1 cellular context compared by ENCODE assay signal in the genomic region with DNA sequence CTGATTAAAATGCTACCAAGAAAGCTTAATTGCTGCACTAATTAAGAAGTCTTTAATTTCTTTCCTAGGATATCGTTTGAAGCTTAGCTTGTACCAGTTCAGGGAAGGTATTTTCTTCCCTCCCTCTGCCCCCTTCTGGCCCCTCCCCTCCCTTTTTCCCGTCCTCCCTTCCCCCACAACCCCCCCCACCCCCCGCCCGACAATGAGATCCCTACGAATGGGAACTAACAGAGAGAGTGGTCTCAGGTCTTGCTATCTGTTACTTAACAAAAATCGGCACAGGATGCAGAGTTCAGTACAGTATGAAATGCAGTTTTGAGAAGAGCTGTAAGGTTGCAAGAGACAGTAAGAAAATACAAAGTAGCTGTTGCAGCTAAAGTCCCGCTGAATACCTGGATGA.
TF ChIP-seq lines count a peak whose summit lies in the region.

No MANE protein-coding gene starts in this region.

TF ChIP-seq in WTC11, 78 proteins besides CTCF, POLR2A, EP300 and RAD21 (continued from another document):
- TF ChIP-seq, protein P1, sequence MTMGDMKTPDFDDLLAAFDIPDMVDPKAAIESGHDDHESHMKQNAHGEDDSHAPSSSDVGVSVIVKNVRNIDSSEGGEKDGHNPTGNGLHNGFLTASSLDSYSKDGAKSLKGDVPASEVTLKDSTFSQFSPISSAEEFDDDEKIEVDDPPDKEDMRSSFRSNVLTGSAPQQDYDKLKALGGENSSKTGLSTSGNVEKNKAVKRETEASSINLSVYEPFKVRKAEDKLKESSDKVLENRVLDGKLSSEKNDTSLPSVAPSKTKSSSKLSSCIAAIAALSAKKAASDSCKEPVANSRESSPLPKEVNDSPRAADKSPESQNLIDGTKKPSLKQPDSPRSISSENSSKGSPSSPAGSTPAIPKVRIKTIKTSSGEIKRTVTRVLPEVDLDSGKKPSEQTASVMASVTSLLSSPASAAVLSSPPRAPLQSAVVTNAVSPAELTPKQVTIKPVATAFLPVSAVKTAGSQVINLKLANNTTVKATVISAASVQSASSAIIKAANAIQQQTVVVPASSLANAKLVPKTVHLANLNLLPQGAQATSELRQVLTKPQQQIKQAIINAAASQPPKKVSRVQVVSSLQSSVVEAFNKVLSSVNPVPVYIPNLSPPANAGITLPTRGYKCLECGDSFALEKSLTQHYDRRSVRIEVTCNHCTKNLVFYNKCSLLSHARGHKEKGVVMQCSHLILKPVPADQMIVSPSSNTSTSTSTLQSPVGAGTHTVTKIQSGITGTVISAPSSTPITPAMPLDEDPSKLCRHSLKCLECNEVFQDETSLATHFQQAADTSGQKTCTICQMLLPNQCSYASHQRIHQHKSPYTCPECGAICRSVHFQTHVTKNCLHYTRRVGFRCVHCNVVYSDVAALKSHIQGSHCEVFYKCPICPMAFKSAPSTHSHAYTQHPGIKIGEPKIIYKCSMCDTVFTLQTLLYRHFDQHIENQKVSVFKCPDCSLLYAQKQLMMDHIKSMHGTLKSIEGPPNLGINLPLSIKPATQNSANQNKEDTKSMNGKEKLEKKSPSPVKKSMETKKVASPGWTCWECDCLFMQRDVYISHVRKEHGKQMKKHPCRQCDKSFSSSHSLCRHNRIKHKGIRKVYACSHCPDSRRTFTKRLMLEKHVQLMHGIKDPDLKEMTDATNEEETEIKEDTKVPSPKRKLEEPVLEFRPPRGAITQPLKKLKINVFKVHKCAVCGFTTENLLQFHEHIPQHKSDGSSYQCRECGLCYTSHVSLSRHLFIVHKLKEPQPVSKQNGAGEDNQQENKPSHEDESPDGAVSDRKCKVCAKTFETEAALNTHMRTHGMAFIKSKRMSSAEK (CRISPR knock-in tag; IDR thresholded peaks at IDR 0.05; ENCODE audit: borderline replicate concordance) = no peak
- TF ChIP-seq, protein P2, sequence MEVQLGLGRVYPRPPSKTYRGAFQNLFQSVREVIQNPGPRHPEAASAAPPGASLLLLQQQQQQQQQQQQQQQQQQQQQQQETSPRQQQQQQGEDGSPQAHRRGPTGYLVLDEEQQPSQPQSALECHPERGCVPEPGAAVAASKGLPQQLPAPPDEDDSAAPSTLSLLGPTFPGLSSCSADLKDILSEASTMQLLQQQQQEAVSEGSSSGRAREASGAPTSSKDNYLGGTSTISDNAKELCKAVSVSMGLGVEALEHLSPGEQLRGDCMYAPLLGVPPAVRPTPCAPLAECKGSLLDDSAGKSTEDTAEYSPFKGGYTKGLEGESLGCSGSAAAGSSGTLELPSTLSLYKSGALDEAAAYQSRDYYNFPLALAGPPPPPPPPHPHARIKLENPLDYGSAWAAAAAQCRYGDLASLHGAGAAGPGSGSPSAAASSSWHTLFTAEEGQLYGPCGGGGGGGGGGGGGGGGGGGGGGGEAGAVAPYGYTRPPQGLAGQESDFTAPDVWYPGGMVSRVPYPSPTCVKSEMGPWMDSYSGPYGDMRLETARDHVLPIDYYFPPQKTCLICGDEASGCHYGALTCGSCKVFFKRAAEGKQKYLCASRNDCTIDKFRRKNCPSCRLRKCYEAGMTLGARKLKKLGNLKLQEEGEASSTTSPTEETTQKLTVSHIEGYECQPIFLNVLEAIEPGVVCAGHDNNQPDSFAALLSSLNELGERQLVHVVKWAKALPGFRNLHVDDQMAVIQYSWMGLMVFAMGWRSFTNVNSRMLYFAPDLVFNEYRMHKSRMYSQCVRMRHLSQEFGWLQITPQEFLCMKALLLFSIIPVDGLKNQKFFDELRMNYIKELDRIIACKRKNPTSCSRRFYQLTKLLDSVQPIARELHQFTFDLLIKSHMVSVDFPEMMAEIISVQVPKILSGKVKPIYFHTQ (CRISPR knock-in tag; IDR thresholded peaks at IDR 0.05) = no peak
- TF ChIP-seq, protein P3, sequence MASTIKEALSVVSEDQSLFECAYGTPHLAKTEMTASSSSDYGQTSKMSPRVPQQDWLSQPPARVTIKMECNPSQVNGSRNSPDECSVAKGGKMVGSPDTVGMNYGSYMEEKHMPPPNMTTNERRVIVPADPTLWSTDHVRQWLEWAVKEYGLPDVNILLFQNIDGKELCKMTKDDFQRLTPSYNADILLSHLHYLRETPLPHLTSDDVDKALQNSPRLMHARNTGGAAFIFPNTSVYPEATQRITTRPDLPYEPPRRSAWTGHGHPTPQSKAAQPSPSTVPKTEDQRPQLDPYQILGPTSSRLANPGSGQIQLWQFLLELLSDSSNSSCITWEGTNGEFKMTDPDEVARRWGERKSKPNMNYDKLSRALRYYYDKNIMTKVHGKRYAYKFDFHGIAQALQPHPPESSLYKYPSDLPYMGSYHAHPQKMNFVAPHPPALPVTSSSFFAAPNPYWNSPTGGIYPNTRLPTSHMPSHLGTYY (CRISPR knock-in tag; IDR thresholded peaks at IDR 0.05) = no peak
- TF ChIP-seq MXD4 (CRISPR knock-in tag; IDR thresholded peaks at IDR 0.05; ENCODE audit: borderline replicate concordance) = no peak
- TF ChIP-seq, protein P4, sequence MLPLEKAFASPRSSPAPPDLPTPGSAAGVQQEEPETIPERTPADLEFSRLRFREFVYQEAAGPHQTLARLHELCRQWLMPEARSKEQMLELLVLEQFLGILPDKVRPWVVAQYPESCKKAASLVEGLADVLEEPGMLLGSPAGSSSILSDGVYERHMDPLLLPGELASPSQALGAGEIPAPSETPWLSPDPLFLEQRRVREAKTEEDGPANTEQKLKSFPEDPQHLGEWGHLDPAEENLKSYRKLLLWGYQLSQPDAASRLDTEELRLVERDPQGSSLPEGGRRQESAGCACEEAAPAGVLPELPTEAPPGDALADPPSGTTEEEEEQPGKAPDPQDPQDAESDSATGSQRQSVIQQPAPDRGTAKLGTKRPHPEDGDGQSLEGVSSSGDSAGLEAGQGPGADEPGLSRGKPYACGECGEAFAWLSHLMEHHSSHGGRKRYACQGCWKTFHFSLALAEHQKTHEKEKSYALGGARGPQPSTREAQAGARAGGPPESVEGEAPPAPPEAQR (CRISPR knock-in tag; IDR thresholded peaks at IDR 0.05) = no peak
- TF ChIP-seq, protein P5, sequence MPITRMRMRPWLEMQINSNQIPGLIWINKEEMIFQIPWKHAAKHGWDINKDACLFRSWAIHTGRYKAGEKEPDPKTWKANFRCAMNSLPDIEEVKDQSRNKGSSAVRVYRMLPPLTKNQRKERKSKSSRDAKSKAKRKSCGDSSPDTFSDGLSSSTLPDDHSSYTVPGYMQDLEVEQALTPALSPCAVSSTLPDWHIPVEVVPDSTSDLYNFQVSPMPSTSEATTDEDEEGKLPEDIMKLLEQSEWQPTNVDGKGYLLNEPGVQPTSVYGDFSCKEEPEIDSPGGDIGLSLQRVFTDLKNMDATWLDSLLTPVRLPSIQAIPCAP (CRISPR knock-in tag; IDR thresholded peaks at IDR 0.05) = no peak
- no peak for TF ChIP-seq NR3C1 (CRISPR knock-in tag; conservative IDR thresholded peaks at IDR 0.05; ENCODE audit: low read depth)
- TF ChIP-seq CREM (CRISPR knock-in tag; IDR thresholded peaks at IDR 0.05) = no peak
- TF ChIP-seq, protein P6, sequence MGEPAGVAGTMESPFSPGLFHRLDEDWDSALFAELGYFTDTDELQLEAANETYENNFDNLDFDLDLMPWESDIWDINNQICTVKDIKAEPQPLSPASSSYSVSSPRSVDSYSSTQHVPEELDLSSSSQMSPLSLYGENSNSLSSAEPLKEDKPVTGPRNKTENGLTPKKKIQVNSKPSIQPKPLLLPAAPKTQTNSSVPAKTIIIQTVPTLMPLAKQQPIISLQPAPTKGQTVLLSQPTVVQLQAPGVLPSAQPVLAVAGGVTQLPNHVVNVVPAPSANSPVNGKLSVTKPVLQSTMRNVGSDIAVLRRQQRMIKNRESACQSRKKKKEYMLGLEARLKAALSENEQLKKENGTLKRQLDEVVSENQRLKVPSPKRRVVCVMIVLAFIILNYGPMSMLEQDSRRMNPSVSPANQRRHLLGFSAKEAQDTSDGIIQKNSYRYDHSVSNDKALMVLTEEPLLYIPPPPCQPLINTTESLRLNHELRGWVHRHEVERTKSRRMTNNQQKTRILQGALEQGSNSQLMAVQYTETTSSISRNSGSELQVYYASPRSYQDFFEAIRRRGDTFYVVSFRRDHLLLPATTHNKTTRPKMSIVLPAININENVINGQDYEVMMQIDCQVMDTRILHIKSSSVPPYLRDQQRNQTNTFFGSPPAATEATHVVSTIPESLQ (CRISPR knock-in tag; IDR thresholded peaks at IDR 0.05) = no peak
